11 cellular contexts compared by ENCODE assay signal in genomic region chr3:161314836-161315391, GRCh38. TPM values are rescaled to one million over a fixed set of nuclear protein-coding genes. Genes with fewer than 3 reads are reported as not detected.
DNase-seq lines count a peak whose midpoint lies in the region; ATAC-seq and TF ChIP-seq lines count a peak whose summit lies in the region.
"Had no signal": no experiment of that assay in that cellular context is flagged by ENCODE, and none has a peak within 500 bp of the region (broad histone marks: within the 10 kb centered on the region; RNA-seq: fewer than 3 reads in every experiment).

No MANE protein-coding gene starts in this region.

- ATAC-seq in GM18498 (IDR thresholded peaks at IDR 0.05; ENCODE audit: unreplicated experiment) (peak; percentile 54), GM21529 (IDR thresholded peaks at IDR 0.05; ENCODE audit: unreplicated experiment) (peak; percentile 60), HG03196 (IDR thresholded peaks at IDR 0.05; ENCODE audit: unreplicated experiment) (peak; percentile 67)

- DNase-seq in epithelial cell of proximal tubule (ENCODE audit: low read depth) (peak; percentile 97), SHP77 (lab: John Stamatoyannopoulos, UW) (no peak), KBM-7 (no peak), NCI-H524 (lab: John Stamatoyannopoulos, UW) (no peak)
- no peak for DNase-seq in activated effector memory CD4-positive, alpha-beta T cell treated with Interleukin-2 at 50 U/mL for 16 hours
- DNase-seq: activated naive CD8-positive, alpha-beta T cell treated with anti-CD3 and anti-CD28 coated beads, Interleukin-2, amount 10 ng/mL, durations not matched to agents 7 days and 5 days; MM.1S had no signal

- no peak for TF ChIP-seq CTCF in epithelial cell of proximal tubule (conservative IDR thresholded peaks at IDR 0.05; ENCODE audit: low read depth, low read length)

- H3K4me3 ChIP-seq in epithelial cell of proximal tubule (ENCODE audit: low read depth, low read length), result no peak overlapping the region
- H3K4me3 ChIP-seq: right atrium auricular region had no signal

- in situ Hi-C loops in KBM-7 (cut with MboI; ENCODE audit: low pct_unique_long_range_greater_than_20kb, low sequenced_read_pairs), result no loop called here

RNA-seq across cellular contexts. Expression of gene SPTSSB, which starts 56.4 kb away (rescaled TPM):
- total RNA-seq in epithelial cell of proximal tubule, result 0.22 TPM in 1 of 2 replicates, not detected in the other
- total RNA-seq: right atrium auricular region had no signal
